ENCODE assay signal across 34 cellular contexts in genomic region chr17:73005360-73005759, GRCh38.
"Had no signal": no experiment of that assay in that cellular context is flagged by ENCODE, and none has a peak within 500 bp of the region (broad histone marks: within the 10 kb centered on the region; RNA-seq: fewer than 3 reads in every experiment).

No MANE protein-coding gene starts in this region.

- H3K27me3 ChIP-seq: brain microvascular endothelial cell, esophagus squamous epithelium, gastroesophageal sphincter, heart right ventricle had no signal

- ATAC-seq: activated CD4-positive, alpha-beta T cell treated with anti-CD3 and anti-CD28 coated beads for 36 hours; activated CD8-positive, alpha-beta memory T cell treated with anti-CD3 and anti-CD28 coated beads, Interleukin-2, amount 10 ng/mL, durations not matched to agents 7 days and 5 days; activated CD8-positive, alpha-beta T cell treated with anti-CD3 and anti-CD28 coated beads, Interleukin-2, amount 10 ng/mL, durations not matched to agents 7 days and 5 days; activated T-cell treated with anti-CD3 and anti-CD28 coated beads, Interleukin-2, amount 50 U/mL, for 72 hours; effector memory CD8-positive, alpha-beta T cell; gastroesophageal sphincter; heart right ventricle; T-helper 17 cell had no signal

- H3K4me1 Mint-ChIP-seq: activated CD4-positive, alpha-beta T cell treated with anti-CD3 and anti-CD28 coated beads for 36 hours; activated CD4-positive, alpha-beta T cell treated with anti-CD3 and anti-CD28 coated beads, Interleukin-2, amount 10 ng/mL, durations not matched to agents 24 days and 14 days; activated CD8-positive, alpha-beta memory T cell treated with anti-CD3 and anti-CD28 coated beads, Interleukin-2, amount 10 ng/mL, durations not matched to agents 7 days and 5 days had no signal

- H3K4me3 ChIP-seq: esophagus squamous epithelium, gastroesophageal sphincter, heart right ventricle had no signal

- FAIRE-seq: astrocyte, colon, endometrium, endothelial cell of umbilical vein had no signal

- H3K9me3 Mint-ChIP-seq: activated CD4-positive, alpha-beta memory T cell treated with anti-CD3 and anti-CD28 coated beads for 36 hours; activated CD4-positive, alpha-beta T cell treated with anti-CD3 and anti-CD28 coated beads, Interleukin-2, amount 10 ng/mL, durations not matched to agents 24 days and 14 days; activated T-cell treated with anti-CD3 and anti-CD28 coated beads, Interleukin-2, amount 50 U/mL, for 72 hours; effector memory CD8-positive, alpha-beta T cell; T-helper 2 cell treated with Interferon-gamma antibody and Interleukin-4, amounts not matched to agents 5 μg/mL and 100 μg/mL, for 36 hours had no signal

- H3K36me3 Mint-ChIP-seq: activated CD8-positive, alpha-beta memory T cell treated with anti-CD3 and anti-CD28 coated beads, Interleukin-2, amount 10 ng/mL, durations not matched to agents 7 days and 5 days had no signal

- H3K27me3 Mint-ChIP-seq: activated CD4-positive, alpha-beta memory T cell treated with anti-CD3 and anti-CD28 coated beads for 36 hours; activated CD4-positive, alpha-beta T cell treated with anti-CD3 and anti-CD28 coated beads for 36 hours; activated CD4-positive, alpha-beta T cell treated with anti-CD3 and anti-CD28 coated beads, Interleukin-2, amount 10 ng/mL, durations not matched to agents 24 days and 14 days; activated CD8-positive, alpha-beta memory T cell treated with anti-CD3 and anti-CD28 coated beads, Interleukin-2, amount 10 ng/mL, durations not matched to agents 7 days and 5 days; activated naive CD8-positive, alpha-beta T cell; effector memory CD8-positive, alpha-beta T cell; T-helper 17 cell had no signal

- H3K9me3 ChIP-seq: esophagus squamous epithelium, gastroesophageal sphincter had no signal

- H3K4me1 ChIP-seq: gastroesophageal sphincter had no signal

- H3K4me3 Mint-ChIP-seq: activated CD4-positive, alpha-beta memory T cell treated with anti-CD3 and anti-CD28 coated beads for 36 hours; activated CD4-positive, alpha-beta T cell treated with anti-CD3 and anti-CD28 coated beads for 36 hours; activated CD4-positive, alpha-beta T cell treated with anti-CD3 and anti-CD28 coated beads, Interleukin-2, amount 10 ng/mL, durations not matched to agents 24 days and 14 days; activated CD8-positive, alpha-beta memory T cell treated with anti-CD3 and anti-CD28 coated beads, Interleukin-2, amount 10 ng/mL, durations not matched to agents 7 days and 5 days; activated CD8-positive, alpha-beta T cell treated with anti-CD3 and anti-CD28 coated beads, Interleukin-2, amount 10 ng/mL, durations not matched to agents 7 days and 5 days; activated naive CD8-positive, alpha-beta T cell; activated T-cell treated with anti-CD3 and anti-CD28 coated beads, Interleukin-2, amount 50 U/mL, for 72 hours; effector memory CD8-positive, alpha-beta T cell; T-helper 17 cell; T-helper 2 cell treated with Interferon-gamma antibody and Interleukin-4, amounts not matched to agents 5 μg/mL and 100 μg/mL, for 36 hours had no signal

- H3K36me3 ChIP-seq: brain microvascular endothelial cell, esophagus squamous epithelium, gastroesophageal sphincter, heart right ventricle had no signal

- DNase-seq: activated CD4-positive, alpha-beta memory T cell treated with anti-CD3 and anti-CD28 coated beads for 36 hours; activated CD4-positive, alpha-beta T cell treated with anti-CD3 and anti-CD28 coated beads for 36 hours; activated CD4-positive, alpha-beta T cell treated with anti-CD3 and anti-CD28 coated beads, Interleukin-2, amount 10 ng/mL, durations not matched to agents 24 days and 14 days; activated CD4-positive, CD25-positive, alpha-beta regulatory T cell; activated CD4-positive, CD25-positive, alpha-beta regulatory T cell treated with anti-CD3 and anti-CD28 coated beads, Interleukin-2, amount 50 U/mL, for 72 hours; activated CD8-positive, alpha-beta memory T cell treated with anti-CD3 and anti-CD28 coated beads, Interleukin-2, amount 10 ng/mL, durations not matched to agents 7 days and 5 days; activated CD8-positive, alpha-beta memory T cell treated with anti-CD3 and anti-CD28 coated beads, Interleukin-2, amount 50 U/mL, for 4 hours; activated CD8-positive, alpha-beta T cell treated with anti-CD3 and anti-CD28 coated beads, Interleukin-2, amount 10 ng/mL, durations not matched to agents 7 days and 5 days; activated gamma-delta T cell; activated naive CD4-positive, alpha-beta T cell; activated naive CD4-positive, alpha-beta T cell treated with anti-CD3 and anti-CD28 coated beads, Interleukin-2, amount 50 U/mL, for 16 hours; activated T-cell treated with anti-CD3 and anti-CD28 coated beads, Interleukin-2, amount 50 U/mL, for 1 hour; activated T-cell treated with anti-CD3 and anti-CD28 coated beads, Interleukin-2, amount 50 U/mL, for 72 hours; amniotic stem cell; brain microvascular endothelial cell; caudate nucleus; cortex of kidney; dermis blood vessel endothelial cell; effector CD4-positive, alpha-beta T cell; effector memory CD8-positive, alpha-beta T cell; esophagus squamous epithelium; foreskin melanocyte; heart right ventricle; T-helper 1 cell; T-helper 17 cell; T1000 had no signal

- H3K27ac ChIP-seq: brain microvascular endothelial cell, epithelial cell of prostate, esophagus squamous epithelium, gastroesophageal sphincter, heart right ventricle had no signal

- H3K27ac Mint-ChIP-seq: activated CD4-positive, alpha-beta memory T cell treated with anti-CD3 and anti-CD28 coated beads for 36 hours; activated CD4-positive, alpha-beta T cell treated with anti-CD3 and anti-CD28 coated beads for 36 hours; activated CD4-positive, alpha-beta T cell treated with anti-CD3 and anti-CD28 coated beads, Interleukin-2, amount 10 ng/mL, durations not matched to agents 24 days and 14 days; activated CD8-positive, alpha-beta memory T cell treated with anti-CD3 and anti-CD28 coated beads, Interleukin-2, amount 10 ng/mL, durations not matched to agents 7 days and 5 days; activated CD8-positive, alpha-beta T cell treated with anti-CD3 and anti-CD28 coated beads, Interleukin-2, amount 10 ng/mL, durations not matched to agents 7 days and 5 days; activated naive CD8-positive, alpha-beta T cell; activated T-cell treated with anti-CD3 and anti-CD28 coated beads, Interleukin-2, amount 50 U/mL, for 72 hours; effector memory CD8-positive, alpha-beta T cell; T-helper 17 cell; T-helper 2 cell treated with Interferon-gamma antibody and Interleukin-4, amounts not matched to agents 5 μg/mL and 100 μg/mL, for 36 hours had no signal
